In genomic region chr17:75109407-75110236, GRCh38 we compare ENCODE assay signal across 8 cellular contexts. TPM values are rescaled to one million over a fixed set of nuclear protein-coding genes. Genes with fewer than 3 reads are reported as not detected.
DNase-seq lines count a peak whose midpoint lies in the region; ATAC-seq and TF ChIP-seq lines count a peak whose summit lies in the region.

Gene ARMC7, plus strand, starts transcription at chr17:75109969. Its CDS starts 320 bp downstream, at chr17:75110289.

- peaks cover 26% of the 10 kb centered on the region for H3K4me1 Mint-ChIP-seq in activated naive CD8-positive, alpha-beta T cell treated with anti-CD3 and anti-CD28 coated beads for 36 hours
- peaks cover 29% of the 10 kb centered on the region for H3K4me1 Mint-ChIP-seq in type B pancreatic cell (ENCODE audit: unreplicated experiment)

- H3K36me3 Mint-ChIP-seq in activated naive CD8-positive, alpha-beta T cell treated with anti-CD3 and anti-CD28 coated beads for 36 hours, result peaks cover 13% of the 10 kb centered on the region
- peaks cover 13% of the 10 kb centered on the region for H3K36me3 Mint-ChIP-seq in type B pancreatic cell

- TF ChIP-seq CTCF in GM10248 (IDR thresholded peaks at IDR 0.05; ENCODE audit: control extremely low read depth, extremely low read depth, low read depth, missing control alignments) (no peak), heart left ventricle (IDR thresholded peaks at IDR 0.05) (peak in 2 of 12 donors; percentile 6 to 21), type B pancreatic cell (conservative IDR thresholded peaks at IDR 0.05) (no peak)

- peak within 1 kb of the TSS; percentile 79 for H3K27ac Mint-ChIP-seq in activated naive CD8-positive, alpha-beta T cell treated with anti-CD3 and anti-CD28 coated beads for 36 hours
- peak within 1 kb of the TSS; percentile 83 for H3K27ac Mint-ChIP-seq in type B pancreatic cell

- intact Hi-C loops in heart left ventricle (cut with DNase I), result loop anchor here in 9 of 10 donors (1.0 to 10.0 kb wide), 15 partner anchors 32 to 305 kb away; partner anchors contain the start of genes NUP85 (in 2 of the 9), GRB2 (in 1 of the 9) and SUMO2 (in 1 of the 9)
- intact Hi-C loops in posterior cingulate gyrus (cut with DNase I), result loop anchor here (5.0 kb wide), 2 partner anchors 47 to 63 kb away; no protein-coding TSS in a partner anchor

- H3K27me3 Mint-ChIP-seq in activated naive CD8-positive, alpha-beta T cell treated with anti-CD3 and anti-CD28 coated beads for 36 hours, result no peaks in the 10 kb centered on the region
- peaks cover 4% of the 10 kb centered on the region for H3K27me3 Mint-ChIP-seq in type B pancreatic cell

- H3K9me3 Mint-ChIP-seq in activated naive CD8-positive, alpha-beta T cell treated with anti-CD3 and anti-CD28 coated beads for 36 hours, result no peaks in the 10 kb centered on the region
- no peaks in the 10 kb centered on the region for H3K9me3 Mint-ChIP-seq in type B pancreatic cell

- peak within 1 kb of the TSS in 11 of 12 donors; percentile 66 to 91 (median 81) for H3K27ac ChIP-seq in heart left ventricle

- no peaks in the 10 kb centered on the region for H3K27me3 ChIP-seq in heart left ventricle

- POLR2A ChIA-PET in GM10248 (lab: Yijun Ruan, JAX), result interaction anchor here (1.0 to 1.7 kb wide), 3 partner anchors 10 to 45 kb away, joined by 3 to 4 read pairs (median 4); partner anchors contain the start of gene JPT1

- TF ChIP-seq POLR2A in heart left ventricle (IDR thresholded peaks at IDR 0.05), result peak in 1 of 2 donors; percentile 88

- H3K4me1 ChIP-seq in heart left ventricle, result peaks cover 0 to 44% (median 28%) of the 10 kb centered on the region in 12 donors

- peaks cover 0 to 4% (median 0%) of the 10 kb centered on the region in 9 donors for H3K36me3 ChIP-seq in heart left ventricle

- CTCF ChIA-PET in GM10248 (lab: Yijun Ruan, JAX), result interaction anchor here (0.7 to 16.9 kb wide), 4 partner anchors 19 to 161 kb away, joined by 3 to 338 read pairs (median 6); partner anchors contain the start of genes MIF4GD and NT5C

- ATAC-seq in HG02623 (IDR thresholded peaks at IDR 0.05; ENCODE audit: unreplicated experiment) (peak; percentile 65), heart left ventricle (peak; percentile 80 to 92 (median 90))

- H3K4me3 ChIP-seq in heart left ventricle, result peak within 1 kb of the TSS; percentile 78 to 98 (median 92)

- H3K9me3 ChIP-seq in heart left ventricle, result no peaks in the 10 kb centered on the region

- DNase-seq in GM10248 (ENCODE audit: extremely low spot score), result peak; percentile 97
- DNase-seq in NCI-H1105 treated with DMSO at 0.1 percent for 48 hours (lab: John Stamatoyannopoulos, UW), result peak; percentile 78
- DNase-seq in SW 1271 (lab: John Stamatoyannopoulos, UW), result peak; percentile 51 to 78
- peak; percentile 95 for DNase-seq in activated naive CD8-positive, alpha-beta T cell treated with anti-CD3 and anti-CD28 coated beads for 36 hours
- DNase-seq in heart left ventricle, result peak; percentile 90 to 97 (median 92)
- DNase-seq in posterior cingulate gyrus, result peak; percentile 82 to 99 (median 88)
- peak; percentile 92 for DNase-seq in type B pancreatic cell (ENCODE audit: extremely low spot score, unreplicated experiment)

- H3K4me3 Mint-ChIP-seq in activated naive CD8-positive, alpha-beta T cell treated with anti-CD3 and anti-CD28 coated beads for 36 hours, result peak within 1 kb of the TSS; percentile 89
- peak within 1 kb of the TSS; percentile 91 for H3K4me3 Mint-ChIP-seq in type B pancreatic cell

- WGBS in heart left ventricle, 4 donors, result 0 to 1% (median 1%) methylated on average over 58 to 68 of the region's 68 CpGs

RNA-seq across cellular contexts. Expression of gene ARMC7, which starts in this region (rescaled TPM):
- total RNA-seq in activated naive CD8-positive, alpha-beta T cell treated with anti-CD3 and anti-CD28 coated beads for 36 hours, result 1 to 10 TPM; 6.5 to 6.6 TPM
- total RNA-seq in heart left ventricle, result 1 to 10 TPM; 3.9 to 7.9 (median 5.2) TPM
- 1 to 10 TPM; 4.9 to 7.1 TPM for polyA plus RNA-seq in heart left ventricle
- total RNA-seq in type B pancreatic cell (ENCODE audit: low replicate concordance), result 14.0 and 19.7 TPM in 2 replicates

Comparison
In these comparisons a context has a peak if more than half of its experiments do, and no peak if none do; other contexts are left out.
1. Peak in every context shown above with its lines: DNase-seq, ATAC-seq, H3K4me3 ChIP-seq and H3K27ac ChIP-seq.